ENCODE assay signal across 1 cellular context in the genomic region with DNA sequence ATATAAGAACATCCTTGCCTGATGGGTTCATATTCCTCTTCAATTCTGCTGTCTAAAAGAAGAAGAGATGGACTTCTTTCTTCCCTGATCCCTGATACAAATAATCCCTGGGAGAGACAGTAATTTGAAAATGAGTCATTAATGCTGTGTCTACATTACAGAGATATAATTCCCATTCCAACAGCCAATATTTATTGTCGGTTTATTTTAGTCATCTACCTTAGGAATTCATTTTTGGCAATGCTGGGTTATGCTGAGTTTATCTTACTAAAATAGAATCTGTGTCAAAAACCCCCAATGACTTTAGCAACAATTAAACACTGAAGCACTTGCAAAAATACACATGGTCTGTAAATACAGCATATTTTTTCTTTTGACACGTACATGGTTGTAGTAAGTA.
TF ChIP-seq lines count a peak whose summit lies in the region.

No MANE protein-coding gene starts in this region.

TF ChIP-seq in WTC11, 78 proteins besides CTCF, POLR2A, EP300 and RAD21 (continued from another document):
- TF ChIP-seq HMGXB4 (CRISPR knock-in tag; IDR thresholded peaks at IDR 0.05) (no peak), CDX4 (CRISPR knock-in tag; IDR thresholded peaks at IDR 0.05; ENCODE audit: borderline replicate concordance) (no peak), CBFB (CRISPR knock-in tag; IDR thresholded peaks at IDR 0.05; ENCODE audit: low read depth) (no peak), MXD4 (CRISPR knock-in tag; IDR thresholded peaks at IDR 0.05; ENCODE audit: borderline replicate concordance) (no peak), MYBL2 (CRISPR knock-in tag; IDR thresholded peaks at IDR 0.05) (no peak), ZNF671 (CRISPR knock-in tag; IDR thresholded peaks at IDR 0.05) (no peak), TEAD4 (CRISPR knock-in tag; IDR thresholded peaks at IDR 0.05) (no peak), EMX1 (CRISPR knock-in tag; IDR thresholded peaks at IDR 0.05) (no peak), NFATC4 (CRISPR knock-in tag; IDR thresholded peaks at IDR 0.05) (no peak), HMGA2 (CRISPR knock-in tag; IDR thresholded peaks at IDR 0.05) (no peak)
